ENCODE assay signal across 29 cellular contexts in the genomic region with DNA sequence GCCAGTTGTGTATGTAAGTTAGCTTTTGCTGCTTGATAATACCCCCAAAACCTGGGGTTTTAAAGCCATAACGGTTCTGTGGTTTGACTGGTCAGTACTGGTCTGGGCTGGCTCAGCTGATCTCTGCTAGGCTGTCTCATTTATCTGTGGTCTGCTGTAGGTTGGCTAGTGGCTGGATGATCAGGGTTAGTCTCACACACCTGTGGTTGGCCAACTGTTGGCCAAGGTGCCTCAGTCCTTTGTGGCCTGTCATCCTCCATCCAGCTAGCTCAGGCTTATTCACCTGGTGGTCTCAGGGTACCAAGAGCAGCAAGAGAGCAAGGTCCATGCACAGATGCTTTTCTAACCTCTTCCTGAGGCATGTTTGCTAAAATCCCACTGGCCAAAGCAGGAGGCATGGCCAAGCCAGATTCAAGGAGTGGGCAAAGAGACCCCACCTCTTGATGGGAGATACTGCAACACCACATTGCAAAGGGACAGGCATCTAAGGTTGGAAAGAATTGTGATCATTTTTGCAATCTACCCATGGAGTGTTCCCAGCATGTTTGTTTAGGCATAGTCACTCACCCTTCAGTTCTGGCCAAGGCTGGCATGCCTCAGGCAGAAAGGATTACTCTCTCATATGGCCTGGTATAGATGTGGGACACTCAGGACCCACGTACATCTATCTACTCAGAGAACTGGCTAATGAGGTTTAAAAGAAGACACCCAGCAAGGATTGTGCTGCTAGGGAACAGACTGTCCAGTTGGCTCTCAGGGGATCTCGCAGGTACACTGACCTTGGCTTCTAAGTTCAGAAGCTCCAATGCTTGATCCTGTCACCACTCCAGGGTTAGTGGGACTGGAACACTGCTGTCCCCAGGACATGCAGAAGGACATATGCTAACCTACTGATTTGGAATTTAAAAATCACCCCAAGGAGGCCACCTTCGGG.
A peak's percentile ranks its signal among the peaks of the same experiment; 100 is the strongest.
DNase-seq lines count a peak whose midpoint lies in the region; ATAC-seq and TF ChIP-seq lines count a peak whose summit lies in the region.
"Had no signal": no experiment of that assay in that cellular context is flagged by ENCODE, and none has a peak within 500 bp of the region (broad histone marks: within the 10 kb centered on the region; RNA-seq: fewer than 3 reads in every experiment).

No MANE protein-coding gene starts in this region.

- H3K9me3 ChIP-seq in neuronal stem cell (replicated peaks in 1 of 2; ENCODE audit: control insufficient read depth in 2 of 2, insufficient read depth in 1 of 2, low read depth in 1 of 2, low read length in 2 of 2) = no peaks in the 10 kb centered on the region
- H3K9me3 ChIP-seq in vagina = no peaks in the 10 kb centered on the region
- H3K9me3 ChIP-seq: left ventricle myocardium inferior, SJCRH30 had no signal

- no peak overlapping the region for H3K4me2 ChIP-seq in neuronal stem cell (ENCODE audit: insufficient read depth, low read length, poor library complexity, severe bottlenecking)

- no peak overlapping the region for H3K4ac ChIP-seq in neuronal stem cell (ENCODE audit: low read length)

- no peak overlapping the region for H3K18ac ChIP-seq in neuronal stem cell (ENCODE audit: low read length)

- H3K14ac ChIP-seq in neuronal stem cell (ENCODE audit: low read length) = no peak overlapping the region

- H2AFZ ChIP-seq in neuronal stem cell (ENCODE audit: low read length) = no peak overlapping the region

- no peak overlapping the region for H2BK15ac ChIP-seq in neuronal stem cell (ENCODE audit: low read length)

- H4K8ac ChIP-seq in neuronal stem cell (ENCODE audit: low read depth, low read length) = no peak overlapping the region

- intact Hi-C loops in vagina (cut with DNase I) = no loop called here

- no peak overlapping the region for H3K9ac ChIP-seq in neuronal stem cell (ENCODE audit: low read depth, low read length, poor library complexity)

- no peak overlapping the region for H2BK5ac ChIP-seq in neuronal stem cell (ENCODE audit: low read length)

- no peak overlapping the region for H2AK5ac ChIP-seq in neuronal stem cell (ENCODE audit: low read depth, low read length)

- DNase-seq in SIG-M5 treated with dmso at 0.1 percent for 504 hours (lab: John Stamatoyannopoulos, UW; ENCODE audit: unreplicated experiment) (peak; percentile 1), SIG-M5 (lab: John Stamatoyannopoulos, UW) (no peak), epithelial cell of esophagus (ENCODE audit: low read depth) (peak; percentile 25), neuronal stem cell (ENCODE audit: low spot score) (no peak), vagina (ENCODE audit: extremely low spot score in 2 of 2) (no peak)
- DNase-seq in activated CD4-positive, alpha-beta T cell treated with anti-CD3 and anti-CD28 coated beads, Interleukin-2, amount 50 U/mL, for 4 hours = no peak
- DNase-seq: 8988T; activated CD4-positive, alpha-beta T cell treated with anti-CD3 and anti-CD28 coated beads, Interleukin-2, amount 50 U/mL, for 1 hour; activated CD8-positive, alpha-beta memory T cell treated with anti-CD3 and anti-CD28 coated beads, Interleukin-2, amount 10 ng/mL, durations not matched to agents 7 days and 5 days; activated naive CD4-positive, alpha-beta T cell treated with anti-CD3 and anti-CD28 coated beads for 36 hours; brain microvascular endothelial cell; CD4-positive, CD25-positive, alpha-beta regulatory T cell; DND-41; effector CD8-positive, alpha-beta T cell; erythroblast; IMR-90; left ventricle myocardium inferior; naive thymus-derived CD4-positive, alpha-beta T cell; NCI-H1092; NCI-H1694 treated with DMSO at 0.1 percent for 48 hours; NCI-H2171; NCI-H510A treated with DMSO at 0.1 percent for 48 hours; NK-92 treated with Interleukin-12 subunit alpha and Interleukin-12 subunit beta, amount 100 ng/mL, for 24 hours; nucleus accumbens; SJCRH30; stimulated activated CD4-positive, alpha-beta T cell treated with anti-CD3 and anti-CD28 coated beads, Interleukin-1b, Interleukin-23, amount 100 ng/mL, for 48 hours had no signal

- no peak overlapping the region for H3K23ac ChIP-seq in neuronal stem cell (ENCODE audit: low read depth, low read length, poor library complexity)

- H4K91ac ChIP-seq in neuronal stem cell (ENCODE audit: low read depth, low read length, poor library complexity) = no peak overlapping the region

- WGBS in neuronal stem cell (ENCODE audit: extremely low coverage in 2 of 2, insufficient read length in 2 of 2, insufficient replicate concordance in 1 of 2), 2 donors = no CpG with 5 or more reads among the region's 4 CpGs

- H3K27ac ChIP-seq in neuronal stem cell (replicated peaks; ENCODE audit: low read length) (no peak overlapping the region), vagina (peak overlapping the region; percentile 56)
- H3K27ac ChIP-seq: brain microvascular endothelial cell, left ventricle myocardium inferior, SJCRH30, skin epidermis had no signal

- H3K36me3 ChIP-seq in neuronal stem cell (replicated peaks in 1 of 2; ENCODE audit: control insufficient read depth in 2 of 2, insufficient read depth in 2 of 2, low read length in 2 of 2) = no peaks in the 10 kb centered on the region
- no peaks in the 10 kb centered on the region for H3K36me3 ChIP-seq in vagina
- H3K36me3 ChIP-seq: brain microvascular endothelial cell, left ventricle myocardium inferior had no signal

- H3K4me3 ChIP-seq in epithelial cell of esophagus (ENCODE audit: low read length) = no peak overlapping the region
- H3K4me3 ChIP-seq in neuronal stem cell (ENCODE audit: low read length in 2 of 2) = no peak overlapping the region
- H3K4me3 ChIP-seq in vagina = no peak overlapping the region
- H3K4me3 ChIP-seq: left ventricle myocardium inferior, SJCRH30, skin epidermis had no signal

- no peak for TF ChIP-seq POLR2A in vagina (IDR thresholded peaks at IDR 0.05)

- H3K79me1 ChIP-seq in neuronal stem cell (ENCODE audit: low read depth, low read length) = no peaks in the 10 kb centered on the region

- no peak for TF ChIP-seq CTCF in epithelial cell of esophagus (IDR thresholded peaks at IDR 0.05; ENCODE audit: insufficient read depth, low read depth, low read length, missing control alignments)
- TF ChIP-seq CTCF in vagina (IDR thresholded peaks at IDR 0.05) = no peak

- H3K27me3 ChIP-seq in neuronal stem cell (ENCODE audit: control insufficient read depth in 3 of 3, insufficient read depth in 3 of 3, low read depth in 1 of 3, low read length in 3 of 3) (no peaks in the 10 kb centered on the region), vagina (no peaks in the 10 kb centered on the region)
- H3K27me3 ChIP-seq: brain microvascular endothelial cell, SJCRH30 had no signal

- H3K4me1 ChIP-seq in neuronal stem cell (ENCODE audit: control insufficient read depth in 2 of 2, insufficient read depth in 1 of 2, low read depth in 1 of 2, low read length in 2 of 2) (peaks cover 14% of the 10 kb centered on the region in 2 donors), vagina (peaks cover 62% of the 10 kb centered on the region)

- no peak for ATAC-seq in HG03097 (IDR thresholded peaks at IDR 0.05; ENCODE audit: low FRiP score, unreplicated experiment)
- ATAC-seq in GM18861 (IDR thresholded peaks at IDR 0.05; ENCODE audit: unreplicated experiment) = no peak
- ATAC-seq: activated CD8-positive, alpha-beta memory T cell treated with anti-CD3 and anti-CD28 coated beads, Interleukin-2, amount 10 ng/mL, durations not matched to agents 7 days and 5 days; naive thymus-derived CD4-positive, alpha-beta T cell had no signal

- no peak overlapping the region for H2BK120ac ChIP-seq in neuronal stem cell (ENCODE audit: low read depth, low read length)

- peak overlapping the region; percentile 24 for H2BK12ac ChIP-seq in neuronal stem cell (ENCODE audit: low read length)

Comparison
In these comparisons a context has a peak if more than half of its experiments do, and no peak if none do; other contexts are left out.
1. DNase-seq: peak in SIG-M5 treated with dmso at 0.1 percent for 504 hours (single experiment) and epithelial cell of esophagus (single experiment); none in SIG-M5 (single experiment), neuronal stem cell (single experiment), vagina (0 of 2) and activated CD4-positive, alpha-beta T cell treated with anti-CD3 and anti-CD28 coated beads, Interleukin-2, amount 50 U/mL, for 4 hours (0 of 2).